24 cellular contexts compared by ENCODE assay signal in the genomic region with DNA sequence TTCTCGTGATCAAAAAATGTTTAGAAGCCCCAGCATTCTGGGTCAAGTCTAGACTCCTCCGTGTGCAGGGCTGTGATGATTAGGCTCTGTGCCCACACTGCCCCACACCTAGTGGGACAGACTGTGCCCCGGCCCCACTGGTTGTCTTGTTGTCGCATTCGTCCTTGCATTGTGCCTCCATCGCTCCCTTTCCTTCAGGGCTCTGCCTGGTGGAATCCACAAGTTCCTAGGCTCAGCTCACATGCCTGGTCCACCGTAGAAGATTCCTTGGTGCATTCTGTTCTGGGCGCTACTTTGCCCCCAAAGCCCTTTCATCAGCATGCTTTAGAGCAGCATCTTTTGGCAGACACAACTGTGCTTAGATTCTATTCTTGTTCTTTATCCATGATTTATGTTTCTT. TPM values are rescaled to one million over a fixed set of nuclear protein-coding genes. Genes with fewer than 3 reads are reported as not detected.
"Had no signal": no experiment of that assay in that cellular context is flagged by ENCODE, and none has a peak within 500 bp of the region (broad histone marks: within the 10 kb centered on the region; RNA-seq: fewer than 3 reads in every experiment).

No MANE protein-coding gene starts in this region.

- H3K4me3 ChIP-seq: gastrocnemius medialis, heart right ventricle, left ventricle myocardium inferior, stomach, thoracic aorta had no signal

- H3K79me2 ChIP-seq: parathyroid adenoma had no signal

- H3K27ac ChIP-seq: gastrocnemius medialis, heart right ventricle, left ventricle myocardium inferior, neutrophil, parathyroid adenoma, thoracic aorta had no signal

- H3K27me3 ChIP-seq: gastrocnemius medialis, stomach had no signal

- H3K4me3 Mint-ChIP-seq: activated B cell treated with CpG ODN at 0.5 μM for 24 hours; activated CD4-positive, alpha-beta memory T cell treated with anti-CD3 and anti-CD28 coated beads, Interleukin-2, amount 10 ng/mL, durations not matched to agents 7 days and 5 days; activated naive CD4-positive, alpha-beta T cell treated with anti-CD3 and anti-CD28 coated beads for 36 hours; activated naive CD8-positive, alpha-beta T cell treated with anti-CD3 and anti-CD28 coated beads, Interleukin-2, amount 50 U/mL, for 24 hours; activated T-cell treated with anti-CD3 and anti-CD28 coated beads, Interleukin-2, amount 50 U/mL, for 24 hours; immature natural killer cell; naive thymus-derived CD4-positive, alpha-beta T cell; stimulated activated effector memory CD8-positive, alpha-beta T cell treated with anti-CD3 and anti-CD28 coated beads, Interleukin-12 subunit alpha, Interleukin-12 subunit beta, amount 100 ng/mL, for 72 hours; T-cell had no signal

- H3K9me3 Mint-ChIP-seq: activated B cell treated with CpG ODN at 0.5 μM for 24 hours; activated CD4-positive, alpha-beta memory T cell treated with anti-CD3 and anti-CD28 coated beads, Interleukin-2, amount 10 ng/mL, durations not matched to agents 7 days and 5 days; activated naive CD4-positive, alpha-beta T cell treated with anti-CD3 and anti-CD28 coated beads for 36 hours; activated naive CD8-positive, alpha-beta T cell treated with anti-CD3 and anti-CD28 coated beads, Interleukin-2, amount 50 U/mL, for 24 hours; activated T-cell treated with anti-CD3 and anti-CD28 coated beads, Interleukin-2, amount 50 U/mL, for 24 hours; immature natural killer cell; naive thymus-derived CD4-positive, alpha-beta T cell; stimulated activated effector memory CD8-positive, alpha-beta T cell treated with anti-CD3 and anti-CD28 coated beads, Interleukin-12 subunit alpha, Interleukin-12 subunit beta, amount 100 ng/mL, for 72 hours; T-cell had no signal

- ATAC-seq: activated naive CD8-positive, alpha-beta T cell treated with anti-CD3 and anti-CD28 coated beads, Interleukin-2, amount 50 U/mL, for 24 hours; gastrocnemius medialis; heart right ventricle; naive thymus-derived CD4-positive, alpha-beta T cell; stimulated activated effector memory CD8-positive, alpha-beta T cell treated with anti-CD3 and anti-CD28 coated beads, Interleukin-12 subunit alpha, Interleukin-12 subunit beta, amount 100 ng/mL, for 72 hours; T-cell had no signal

- H3K36me3 ChIP-seq: gastrocnemius medialis, heart right ventricle, left ventricle myocardium inferior, neutrophil, stomach, thoracic aorta had no signal

- H3K4me2 ChIP-seq: SK-N-SH had no signal

- H3K36me3 Mint-ChIP-seq: naive thymus-derived CD4-positive, alpha-beta T cell; stimulated activated effector memory CD8-positive, alpha-beta T cell treated with anti-CD3 and anti-CD28 coated beads, Interleukin-12 subunit alpha, Interleukin-12 subunit beta, amount 100 ng/mL, for 72 hours; T-cell had no signal

- H3K9me2 ChIP-seq: SK-N-SH had no signal

- H3K9ac ChIP-seq: parathyroid adenoma, SK-N-SH had no signal

- DNase-seq: activated B cell treated with CpG ODN at 0.5 μM for 24 hours; activated CD4-positive, alpha-beta memory T cell treated with anti-CD3 and anti-CD28 coated beads, Interleukin-2, amount 10 ng/mL, durations not matched to agents 7 days and 5 days; activated CD4-positive, alpha-beta T cell treated with anti-CD3 and anti-CD28 coated beads for 48 hours; activated naive CD4-positive, alpha-beta T cell treated with anti-CD3 and anti-CD28 coated beads for 36 hours; activated naive CD8-positive, alpha-beta T cell treated with anti-CD3 and anti-CD28 coated beads, Interleukin-2, amount 50 U/mL, for 24 hours; activated T-cell treated with anti-CD3 and anti-CD28 coated beads, Interleukin-2, amount 50 U/mL, for 24 hours; aorta; cerebellar nuclear complex; effector CD4-positive, alpha-beta T cell; gastrocnemius medialis; heart right ventricle; immature natural killer cell; kidney glomerular epithelial cell; left ventricle myocardium inferior; mammary epithelial cell; naive thymus-derived CD4-positive, alpha-beta T cell; SK-N-SH; stimulated activated CD4-positive, alpha-beta T cell treated with anti-CD3 and anti-CD28 coated beads, Interleukin-4, amount 100 ng/mL, for 1 hour; stomach; T-cell had no signal

- H3K4me1 Mint-ChIP-seq: activated B cell treated with CpG ODN at 0.5 μM for 24 hours had no signal

- H3K9me3 ChIP-seq: gastrocnemius medialis, heart right ventricle, left ventricle myocardium inferior, neutrophil, SK-N-SH, stomach, thoracic aorta had no signal

- H3K4me1 ChIP-seq: gastrocnemius medialis, left ventricle myocardium inferior, parathyroid adenoma, stomach had no signal

- H3K27ac Mint-ChIP-seq: activated B cell treated with CpG ODN at 0.5 μM for 24 hours; activated CD4-positive, alpha-beta memory T cell treated with anti-CD3 and anti-CD28 coated beads, Interleukin-2, amount 10 ng/mL, durations not matched to agents 7 days and 5 days; activated naive CD4-positive, alpha-beta T cell treated with anti-CD3 and anti-CD28 coated beads for 36 hours; activated naive CD8-positive, alpha-beta T cell treated with anti-CD3 and anti-CD28 coated beads, Interleukin-2, amount 50 U/mL, for 24 hours; activated T-cell treated with anti-CD3 and anti-CD28 coated beads, Interleukin-2, amount 50 U/mL, for 24 hours; immature natural killer cell; naive thymus-derived CD4-positive, alpha-beta T cell; stimulated activated effector memory CD8-positive, alpha-beta T cell treated with anti-CD3 and anti-CD28 coated beads, Interleukin-12 subunit alpha, Interleukin-12 subunit beta, amount 100 ng/mL, for 72 hours; T-cell had no signal

- H2AFZ ChIP-seq: parathyroid adenoma had no signal

RNA-seq across cellular contexts. Expression of a gene that starts 23.5 kb away (rescaled TPM):
- total RNA-seq: activated B cell treated with CpG ODN at 0.5 μM for 24 hours had no signal
- polyA plus RNA-seq: immature natural killer cell; naive thymus-derived CD4-positive, alpha-beta T cell had no signal
